In genomic region chr17:58390884-58391283, GRCh38 we compare ENCODE assay signal across 14 cellular contexts. TPM values are rescaled to one million over a fixed set of nuclear protein-coding genes. Genes with fewer than 3 reads are reported as not detected.
A peak's percentile ranks its signal among the peaks of the same experiment; 100 is the strongest.
DNase-seq lines count a peak whose midpoint lies in the region; ATAC-seq and TF ChIP-seq lines count a peak whose summit lies in the region.
"Had no signal": no experiment of that assay in that cellular context is flagged by ENCODE, and none has a peak within 500 bp of the region (broad histone marks: within the 10 kb centered on the region; RNA-seq: fewer than 3 reads in every experiment).

No MANE protein-coding gene starts in this region.

- peak overlapping the region; percentile 62 for H3K4me3 Mint-ChIP-seq in Caco-2 (ENCODE audit: unreplicated experiment)
- H3K4me3 Mint-ChIP-seq in H9 = no peak overlapping the region
- H3K4me3 Mint-ChIP-seq: B cell; CD8-positive, alpha-beta T cell had no signal

- WGBS in H9 (ENCODE audit: extremely low coverage, insufficient read length, low lambda C conversion rate) = no CpG with 5 or more reads among the region's 2 CpGs

- H2BK5ac ChIP-seq in H9 (ENCODE audit: insufficient read length, low read length) = no peak overlapping the region

- H3K27ac ChIP-seq in Panc1 (ENCODE audit: low read length) (peak overlapping the region; percentile 70; the same call in 1 of the 2 replicates), parathyroid adenoma (peak overlapping the region; percentile 88), H9 (ENCODE audit: insufficient read length, low read depth, low read length) (no peak overlapping the region)
- H3K27ac ChIP-seq: HL-60 had no signal

- no peak overlapping the region for H2BK12ac ChIP-seq in H9 (ENCODE audit: insufficient read length, low read depth, low read length)

- H3K36me3 ChIP-seq in Caco-2 (ENCODE audit: control insufficient read depth, insufficient read depth, low read length) (peaks cover 2% of the 10 kb centered on the region; the same call in 1 of the 2 replicates), Panc1 (ENCODE audit: control insufficient read depth, insufficient read depth, low read length) (no peaks in the 10 kb centered on the region), parathyroid adenoma (ENCODE audit: control insufficient read depth, insufficient read depth, low read length) (no peaks in the 10 kb centered on the region)
- H3K36me3 ChIP-seq: MG63, Peyer's patch had no signal

- in situ Hi-C loops in Panc1 (cut with HindIII; ENCODE audit: low pct_unique_long_range_greater_than_20kb, low sequenced_read_pairs) = no loop called here

- no peak overlapping the region for H2BK15ac ChIP-seq in H9 (ENCODE audit: low read depth, low read length)

- H3K79me2 ChIP-seq in parathyroid adenoma (no peaks in the 10 kb centered on the region), H9 (ENCODE audit: insufficient read depth, low read length) (no peaks in the 10 kb centered on the region)

- H3K36me3 Mint-ChIP-seq in Caco-2 (ENCODE audit: insufficient read depth, unreplicated experiment) = peaks cover 74% of the 10 kb centered on the region
- no peaks in the 10 kb centered on the region for H3K36me3 Mint-ChIP-seq in H9 (ENCODE audit: insufficient read depth in 1 of 3, low read depth in 3 of 3)
- H3K36me3 Mint-ChIP-seq: CD8-positive, alpha-beta T cell had no signal

- no peaks in the 10 kb centered on the region for H3K9me3 ChIP-seq in Caco-2
- no peaks in the 10 kb centered on the region for H3K9me3 ChIP-seq in Panc1 (ENCODE audit: control insufficient read depth, insufficient read depth, low read depth, low read length)
- no peaks in the 10 kb centered on the region for H3K9me3 ChIP-seq in parathyroid adenoma (ENCODE audit: control insufficient read depth, low read length)
- no peaks in the 10 kb centered on the region for H3K9me3 ChIP-seq in H9 (ENCODE audit: control insufficient read depth, low read depth, low read length)
- H3K9me3 ChIP-seq: MG63, Peyer's patch had no signal

- H3K9ac ChIP-seq in parathyroid adenoma = no peak overlapping the region
- no peak overlapping the region for H3K9ac ChIP-seq in H9 (ENCODE audit: extremely low read depth, insufficient read length, low read length)

- H4K20me1 ChIP-seq in H9 (ENCODE audit: control insufficient read depth, insufficient read depth, insufficient read length) = no peaks in the 10 kb centered on the region

- no peak overlapping the region for H3T11ph ChIP-seq in H9 (ENCODE audit: low read length)

- no peak overlapping the region for H2BK120ac ChIP-seq in H9 (ENCODE audit: low read depth, low read length, poor library complexity, severe bottlenecking)

- H3K23me2 ChIP-seq in H9 (ENCODE audit: insufficient read length, low read depth, low read length, poor library complexity, severe bottlenecking) = no peaks in the 10 kb centered on the region

- H3K27me3 ChIP-seq in Caco-2 (replicated peaks; ENCODE audit: control insufficient read depth, insufficient read depth, low read length) (no peaks in the 10 kb centered on the region), Panc1 (ENCODE audit: control insufficient read depth, insufficient read depth, low read length) (no peaks in the 10 kb centered on the region; the same call in 1 of the 2 replicates), parathyroid adenoma (ENCODE audit: control insufficient read depth, insufficient read depth, low read length) (no peaks in the 10 kb centered on the region), H9 (ENCODE audit: insufficient read depth, low read length) (no peaks in the 10 kb centered on the region; the same call in 1 of the 2 replicates)
- H3K27me3 ChIP-seq: Peyer's patch had no signal

- no peak overlapping the region for H2BK20ac ChIP-seq in H9 (ENCODE audit: low read depth, low read length, poor library complexity, severe bottlenecking)

- peaks cover 96% of the 10 kb centered on the region for H3K4me1 ChIP-seq in Caco-2
- H3K4me1 ChIP-seq in Panc1 (ENCODE audit: control insufficient read depth, insufficient read depth, low read length) = peaks cover 26% of the 10 kb centered on the region
- peaks cover 58% of the 10 kb centered on the region for H3K4me1 ChIP-seq in parathyroid adenoma
- H3K4me1 ChIP-seq in H9 (ENCODE audit: insufficient read depth, low read length) = peaks cover 9% of the 10 kb centered on the region

- POLR2A ChIA-PET in Caco-2 (lab: Charles Lee) = no interaction called here
- POLR2A ChIA-PET in Panc1 (lab: Charles Lee) = no interaction called here

- H3K4me3 ChIP-seq in Caco-2 (ENCODE audit: low read depth, low read length) (no peak overlapping the region), Panc1 (ENCODE audit: low read depth in 2 of 2, low read length in 2 of 2) (no peak overlapping the region), parathyroid adenoma (ENCODE audit: low read depth, low read length) (peak overlapping the region; percentile 17)
- H3K4me3 ChIP-seq: MG63, Peyer's patch had no signal

- TF ChIP-seq CTCF in Caco-2 (IDR thresholded peaks at IDR 0.05; ENCODE audit: insufficient read depth in 1 of 2, low read depth in 1 of 2, low read length in 1 of 2, severe bottlenecking in 1 of 2, unreplicated experiment in 1 of 2) = no peak
- TF ChIP-seq CTCF in Panc1 (IDR thresholded peaks at IDR 0.05) = no peak
- TF ChIP-seq CTCF in parathyroid adenoma (IDR thresholded peaks at IDR 0.05) = no peak
- no peak for TF ChIP-seq CTCF in H9 (conservative IDR thresholded peaks at IDR 0.05)

- H3K4me1 Mint-ChIP-seq in Caco-2 (ENCODE audit: low read depth, unreplicated experiment) (peaks cover 66% of the 10 kb centered on the region), H9 (peaks cover 26 to 29% of the 10 kb centered on the region in 2 experiments)
- H3K4me1 Mint-ChIP-seq: B cell had no signal

- H3K18ac ChIP-seq in H9 (ENCODE audit: insufficient read length, low read depth, low read length) = no peak overlapping the region

- DNase-seq in Caco-2 (no peak), Panc1 (ENCODE audit: low read depth, low spot score) (no peak), left lobe of liver (ENCODE audit: low spot score) (no peak), H9 (no peak), DMS53 treated with DMSO at 0.1 percent for 48 hours (lab: John Stamatoyannopoulos, UW; ENCODE audit: unreplicated experiment) (no peak), T-helper 9 cell (no peak)
- DNase-seq: CD8-positive, alpha-beta T cell; NCI-H446 treated with DMSO at 0.1 percent for 48 hours had no signal

- H3K56ac ChIP-seq in H9 (ENCODE audit: insufficient read length, low read depth, low read length) = no peak overlapping the region

- H3K14ac ChIP-seq in H9 (ENCODE audit: insufficient read depth, low read length) = no peak overlapping the region

- intact Hi-C loops in Caco-2 (cut with micrococcal nuclease; ENCODE audit: unreplicated experiment) (loop anchor here (1.0 kb wide), 5 partner anchors 10 to 27 kb away; partner anchors contain the start of gene RNF43), Panc1 (cut with micrococcal nuclease; ENCODE audit: unreplicated experiment) (no loop called here)

- no peaks in the 10 kb centered on the region for H3K9me3 Mint-ChIP-seq in Caco-2 (ENCODE audit: unreplicated experiment)
- H3K9me3 Mint-ChIP-seq in H9 = no peaks in the 10 kb centered on the region
- H3K9me3 Mint-ChIP-seq: CD8-positive, alpha-beta T cell had no signal

- H3K79me1 ChIP-seq in H9 (ENCODE audit: insufficient read depth, low read depth, low read length, poor library complexity, severe bottlenecking) = no peaks in the 10 kb centered on the region

- H3K4ac ChIP-seq in H9 (ENCODE audit: low read depth, low read length) = no peak overlapping the region

- H4K8ac ChIP-seq in H9 (replicated peaks; ENCODE audit: insufficient read length, low read depth, low read length) = no peak overlapping the region

- CTCF ChIA-PET in Caco-2 (lab: Charles Lee) (no interaction called here), Panc1 (lab: Charles Lee) (no interaction called here)

- H3K27me3 Mint-ChIP-seq in Caco-2 (ENCODE audit: insufficient read depth, unreplicated experiment) (no peaks in the 10 kb centered on the region), H9 (ENCODE audit: low read depth) (peaks cover 30% of the 10 kb centered on the region)
- H3K27me3 Mint-ChIP-seq: B cell had no signal

- H3K27ac Mint-ChIP-seq in Caco-2 (ENCODE audit: unreplicated experiment) (peak overlapping the region; percentile 90), H9 (no peak overlapping the region; a peak in 1 of 7 replicates)
- H3K27ac Mint-ChIP-seq: B cell; CD8-positive, alpha-beta T cell had no signal

- BruUV-seq in Caco-2 (replicated peaks; lab: Mats Ljungman, UMichigan) = TSS peak; percentile 69
- no TSS peak for BruUV-seq in Panc1 (replicated peaks; lab: Mats Ljungman, UMichigan)

- H2AK5ac ChIP-seq in H9 (ENCODE audit: insufficient read length, low read length) = no peak overlapping the region

- ATAC-seq in Panc1 (0 out of 2 replicates have a peak, but pooled peaks have one; percentile 18), left lobe of liver (peak; percentile 24), HG03025 (IDR thresholded peaks at IDR 0.05; ENCODE audit: low FRiP score, unreplicated experiment) (no peak)
- ATAC-seq: CD8-positive, alpha-beta T cell had no signal

- H4K91ac ChIP-seq in H9 (ENCODE audit: insufficient read length, low read depth, low read length) = no peak overlapping the region

- H3K4me2 ChIP-seq in parathyroid adenoma (ENCODE audit: low read length) (peak overlapping the region; percentile 22), H9 (ENCODE audit: insufficient read depth, insufficient read length, low read length) (no peak overlapping the region)

- no peak overlapping the region for H2AFZ ChIP-seq in parathyroid adenoma
- no peak overlapping the region for H2AFZ ChIP-seq in H9 (ENCODE audit: low read length)

- H3K23ac ChIP-seq in H9 (ENCODE audit: insufficient read length, low read depth, low read length) = no peak overlapping the region

- H4K5ac ChIP-seq in H9 (ENCODE audit: insufficient read length, low read depth, low read length) = no peak overlapping the region

RNA-seq across cellular contexts. Expression of gene RNF43, which starts 26.4 kb away (rescaled TPM):
- 84.2 and 87.1 TPM in 2 replicates for total RNA-seq in Caco-2 (2022)
- 4.7 TPM for total RNA-seq in Panc1 (2021; ENCODE audit: unreplicated experiment)
- polyA plus RNA-seq in Panc1 (2012; ENCODE audit: insufficient read length) = 1.7 TPM
- 13.0 TPM for total RNA-seq in left lobe of liver
- total RNA-seq in H9 (2021) = 0.42 and 0.72 TPM in 2 replicates

RNA-seq across cellular contexts. Expression of gene SUPT4H1, which starts 38.9 kb away (rescaled TPM):
- total RNA-seq in Caco-2 (2022) = 70.9 and 71.4 TPM in 2 replicates
- 53.8 TPM for total RNA-seq in Panc1 (2021; ENCODE audit: unreplicated experiment)
- 76.4 TPM for polyA plus RNA-seq in Panc1 (2012; ENCODE audit: insufficient read length)
- total RNA-seq in left lobe of liver = 40.0 TPM
- 107 and 109 TPM in 2 replicates for total RNA-seq in H9 (2021)
